29 cellular contexts compared by ENCODE assay signal in genomic region chr6:839201-839600, GRCh38.
"Had no signal": no experiment of that assay in that cellular context is flagged by ENCODE, and none has a peak within 500 bp of the region (broad histone marks: within the 10 kb centered on the region; RNA-seq: fewer than 3 reads in every experiment).

No MANE protein-coding gene starts in this region.

- H3K27ac ChIP-seq: colonic mucosa, coronary artery, dorsolateral prefrontal cortex, epithelial cell of prostate, esophagus muscularis mucosa, esophagus squamous epithelium, foreskin keratinocyte, gastrocnemius medialis, gastroesophageal sphincter, heart left ventricle, heart right ventricle had no signal

- DNase-seq: colonic mucosa; cortex of kidney; dermis blood vessel endothelial cell; dorsolateral prefrontal cortex; effector CD4-positive, alpha-beta T cell; effector CD8-positive, alpha-beta T cell; effector memory CD4-positive, alpha-beta T cell; effector memory CD8-positive, alpha-beta T cell; endodermal cell; erythroblast; esophagus squamous epithelium; foreskin fibroblast; foreskin keratinocyte; foreskin melanocyte; gastrocnemius medialis; glutamatergic neuron; head of caudate nucleus; heart left ventricle; heart right ventricle had no signal

- FAIRE-seq: colon, endometrium, endothelial cell of umbilical vein, frontal cortex had no signal

- H3K4me3 Mint-ChIP-seq: dendritic cell treated with granulocyte-macrophage colony-stimulating factor and Interleukin-4, amounts not matched to agents 40 ng/mL and 50 ng/mL, for 4 days; effector memory CD8-positive, alpha-beta T cell; endodermal cell had no signal

- H3K9me3 ChIP-seq: colonic mucosa, esophagus muscularis mucosa, esophagus squamous epithelium, gastrocnemius medialis, gastroesophageal sphincter had no signal

- ATAC-seq: effector memory CD8-positive, alpha-beta T cell; esophagus mucosa; foreskin keratinocyte; gastrocnemius medialis; gastroesophageal sphincter; heart left ventricle; heart right ventricle had no signal

- H3K27ac Mint-ChIP-seq: dendritic cell treated with granulocyte-macrophage colony-stimulating factor and Interleukin-4, amounts not matched to agents 40 ng/mL and 50 ng/mL, for 4 days; effector memory CD8-positive, alpha-beta T cell; endodermal cell had no signal

- H3K4me3 ChIP-seq: colonic mucosa, coronary artery, dorsolateral prefrontal cortex, esophagus muscularis mucosa, esophagus squamous epithelium, gastrocnemius medialis, gastroesophageal sphincter, heart left ventricle, heart right ventricle had no signal

- H3K4me1 ChIP-seq: colonic mucosa, foreskin keratinocyte had no signal

- H3K36me3 ChIP-seq: colonic mucosa, esophagus muscularis mucosa, esophagus squamous epithelium, gastrocnemius medialis, gastroesophageal sphincter, heart left ventricle, heart right ventricle had no signal

- H3K27me3 ChIP-seq: colonic mucosa, esophagus muscularis mucosa, esophagus squamous epithelium, foreskin keratinocyte, gastrocnemius medialis, gastroesophageal sphincter, heart left ventricle had no signal

- H3K4me1 Mint-ChIP-seq: endodermal cell had no signal
